In genomic region chr4:9406491-9406890, GRCh38 we compare ENCODE assay signal across 4 cellular contexts. TPM values are rescaled to one million over a fixed set of nuclear protein-coding genes. Genes with fewer than 3 reads are reported as not detected.
"Had no signal": no experiment of that assay in that cellular context is flagged by ENCODE, and none has a peak within 500 bp of the region (broad histone marks: within the 10 kb centered on the region; RNA-seq: fewer than 3 reads in every experiment).

No MANE protein-coding gene starts in this region.

RNA-seq across cellular contexts. Expression of gene DEFB131A, which starts 37.7 kb away (rescaled TPM):
- total RNA-seq: LHCN-M2, M059J, MCF 10A, NCI-H460 had no signal

RNA-seq across cellular contexts. Expression of gene USP17L30, which starts 43.6 kb away (rescaled TPM):
- total RNA-seq: LHCN-M2, M059J, MCF 10A, NCI-H460 had no signal

RNA-seq across cellular contexts. Expression of gene USP17L29, which starts 53.1 kb away (rescaled TPM):
- total RNA-seq: LHCN-M2, M059J, MCF 10A, NCI-H460 had no signal

RNA-seq across cellular contexts. Expression of gene USP17L28, which starts 57.8 kb away (rescaled TPM):
- total RNA-seq: LHCN-M2, M059J, MCF 10A, NCI-H460 had no signal
